In genomic region chr1:54805466-54805865, GRCh38 we compare ENCODE assay signal across 2 cellular contexts.
TF ChIP-seq lines count a peak whose summit lies in the region.

No MANE protein-coding gene starts in this region.

TF ChIP-seq in IMR-90, 13 proteins besides CTCF, POLR2A, EP300 and RAD21 (continued from another document):
- TF ChIP-seq ELK1 (IDR thresholded peaks at IDR 0.05; ENCODE audit: borderline replicate concordance, low read depth, low read length) (no peak), USF2 (IDR thresholded peaks at IDR 0.05; ENCODE audit: low read depth, low read length) (no peak), BHLHE40 (IDR thresholded peaks at IDR 0.05; ENCODE audit: low read depth, low read length) (no peak)
TF ChIP-seq in IMR-90: peak in this region for 0.

TF ChIP-seq in SK-N-SH treated with all-trans-retinoic acid at 6 μM for 48 hours, 23 proteins besides CTCF, POLR2A, EP300 and RAD21:
- TF ChIP-seq POU6F1 (CRISPR knock-in tag; IDR thresholded peaks at IDR 0.05; ENCODE audit: borderline replicate concordance, low read depth) (no peak), ISL1 (CRISPR knock-in tag; IDR thresholded peaks at IDR 0.05) (no peak), CREB5 (CRISPR knock-in tag; IDR thresholded peaks at IDR 0.05; ENCODE audit: low read depth) (no peak), ZFP30 (CRISPR knock-in tag; IDR thresholded peaks at IDR 0.05) (no peak), CSDC2 (CRISPR knock-in tag; IDR thresholded peaks at IDR 0.05) (no peak), ZC3H10 (CRISPR knock-in tag; IDR thresholded peaks at IDR 0.05) (no peak), SNAI2 (CRISPR knock-in tag; IDR thresholded peaks at IDR 0.05) (no peak), ZNF565 (CRISPR knock-in tag; conservative IDR thresholded peaks at IDR 0.05; ENCODE audit: low read depth) (no peak), TOX (CRISPR knock-in tag; IDR thresholded peaks at IDR 0.05; ENCODE audit: borderline replicate concordance) (no peak), TCF4 (CRISPR knock-in tag; IDR thresholded peaks at IDR 0.05; ENCODE audit: borderline replicate concordance) (no peak), GLIS3 (CRISPR knock-in tag; IDR thresholded peaks at IDR 0.05) (no peak), ZNF8 (CRISPR knock-in tag; IDR thresholded peaks at IDR 0.05) (no peak), ARNTL (CRISPR knock-in tag; IDR thresholded peaks at IDR 0.05; ENCODE audit: borderline replicate concordance, low read depth) (no peak), OSR1 (CRISPR knock-in tag; IDR thresholded peaks at IDR 0.05) (no peak), ZNF70 (CRISPR knock-in tag; IDR thresholded peaks at IDR 0.05) (no peak)
TF ChIP-seq in SK-N-SH treated with all-trans-retinoic acid at 6 μM for 48 hours: peak in this region for 0.
